ENCODE assay signal across 30 cellular contexts in the genomic region with DNA sequence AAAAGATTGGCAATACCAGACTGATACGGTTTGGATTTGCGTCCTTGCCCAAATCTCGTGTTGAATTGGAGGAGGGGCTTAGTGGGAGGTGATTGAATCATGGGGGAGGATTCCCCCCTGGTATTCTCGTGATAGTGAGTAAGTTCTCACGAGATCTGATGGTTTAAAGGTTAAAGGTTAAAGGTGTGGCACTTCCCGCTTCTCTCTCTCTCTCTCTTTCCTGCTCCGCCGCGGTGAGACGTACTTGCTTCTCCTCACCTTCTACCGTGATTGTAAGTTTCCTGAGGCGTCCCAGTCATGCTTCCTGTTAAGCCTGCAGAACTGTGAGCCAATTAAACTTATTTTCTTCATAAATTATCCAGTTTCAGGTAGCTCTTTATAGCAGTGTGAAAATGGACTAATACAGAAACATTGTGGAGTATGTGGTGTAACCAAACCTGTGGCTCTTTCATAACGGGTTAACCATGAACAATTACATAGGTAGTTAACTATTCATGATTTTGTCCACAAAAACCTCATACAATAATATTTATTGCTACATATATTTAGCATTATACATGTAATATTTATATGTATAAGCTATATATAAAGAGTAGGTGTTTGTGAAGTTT.
"Had no signal": no experiment of that assay in that cellular context is flagged by ENCODE, and none has a peak within 500 bp of the region (broad histone marks: within the 10 kb centered on the region; RNA-seq: fewer than 3 reads in every experiment).

No MANE protein-coding gene starts in this region.

- H3K4me3 Mint-ChIP-seq: immature natural killer cell; naive thymus-derived CD8-positive, alpha-beta T cell; nephron; neural crest cell; stimulated activated naive B cell treated with anti-CD40 and anti-IgM and Interleukin-4, amounts not matched to agents 10 μg/mL and 1 μg/mL and 100 μg/mL, for 72 hours; stimulated activated naive CD8-positive, alpha-beta T cell treated with anti-CD3 and anti-CD28 coated beads, Interleukin-15, Interleukin-2, amounts not matched to agents 100 ng/mL and 50 ng/mL, for 24 hours had no signal

- H3K9me3 ChIP-seq: left lung, lower lobe of right lung, pancreas, prostate gland, tibial artery, upper lobe of right lung had no signal

- H3K4me3 ChIP-seq: left lung, lower lobe of right lung, pancreas, prostate gland, skin epidermis, tibial artery, upper lobe of right lung had no signal

- H3K4me1 ChIP-seq: left lung, lower lobe of right lung, pancreas, prostate gland, tibial artery, upper lobe of right lung had no signal

- DNase-seq: hypothalamus; immature natural killer cell; kidney; left colon; lower lobe of right lung; mammary epithelial cell; mesenchymal stem cell; naive thymus-derived CD8-positive, alpha-beta T cell; nucleus accumbens; pancreas; retina; stimulated activated CD4-positive, alpha-beta T cell treated with anti-CD3 and anti-CD28 coated beads, Interleukin-12 subunit alpha, Interleukin-12 subunit beta, amount 100 ng/mL, for 4 hours; stimulated activated CD4-positive, alpha-beta T cell treated with anti-CD3 and anti-CD28 coated beads, Interleukin-15, amount 100 ng/mL, for 24 hours; stimulated activated CD4-positive, alpha-beta T cell treated with anti-CD3 and anti-CD28 coated beads, Interleukin-2, amount 100 ng/mL, for 24 hours; stimulated activated CD4-positive, alpha-beta T cell treated with anti-CD3 and anti-CD28 coated beads, Interleukin-4, amount 100 ng/mL, for 1 hour; stimulated activated naive B cell treated with anti-CD40 and anti-IgM and Interleukin-4, amounts not matched to agents 10 μg/mL and 1 μg/mL and 100 μg/mL, for 72 hours; substantia nigra; tibial artery; trophoblast cell; upper lobe of right lung had no signal

- H3K36me3 ChIP-seq: left lung, lower lobe of right lung, pancreas, prostate gland, tibial artery, upper lobe of right lung had no signal

- FAIRE-seq: islet of Langerhans, kidney, pancreas, urothelium cell line had no signal

- ATAC-seq: left colon; left lung; lower lobe of right lung; naive thymus-derived CD8-positive, alpha-beta T cell; pancreas; right cardiac atrium; sciatic nerve; stimulated activated naive B cell treated with anti-CD40 and anti-IgM and Interleukin-4, amounts not matched to agents 10 μg/mL and 1 μg/mL and 100 μg/mL, for 72 hours; upper lobe of right lung had no signal

- H3K4me1 Mint-ChIP-seq: immature natural killer cell; naive thymus-derived CD8-positive, alpha-beta T cell; nephron; neural crest cell; stimulated activated naive B cell treated with anti-CD40 and anti-IgM and Interleukin-4, amounts not matched to agents 10 μg/mL and 1 μg/mL and 100 μg/mL, for 72 hours had no signal

- H3K9me3 Mint-ChIP-seq: nephron had no signal

- H3K27ac ChIP-seq: left lung, lower lobe of right lung, pancreas, prostate gland, skin epidermis, tibial artery, upper lobe of right lung had no signal

- H3K27me3 Mint-ChIP-seq: stimulated activated naive B cell treated with anti-CD40 and anti-IgM and Interleukin-4, amounts not matched to agents 10 μg/mL and 1 μg/mL and 100 μg/mL, for 72 hours; stimulated activated naive CD8-positive, alpha-beta T cell treated with anti-CD3 and anti-CD28 coated beads, Interleukin-15, Interleukin-2, amounts not matched to agents 100 ng/mL and 50 ng/mL, for 24 hours had no signal

- H3K27ac Mint-ChIP-seq: immature natural killer cell; naive thymus-derived CD8-positive, alpha-beta T cell; nephron; stimulated activated naive B cell treated with anti-CD40 and anti-IgM and Interleukin-4, amounts not matched to agents 10 μg/mL and 1 μg/mL and 100 μg/mL, for 72 hours; stimulated activated naive CD8-positive, alpha-beta T cell treated with anti-CD3 and anti-CD28 coated beads, Interleukin-15, Interleukin-2, amounts not matched to agents 100 ng/mL and 50 ng/mL, for 24 hours had no signal

- H3K27me3 ChIP-seq: left lung, pancreas, tibial artery, upper lobe of right lung had no signal
